ENCODE assay signal across 14 cellular contexts in genomic region chr10:60652628-60653027, GRCh38.
DNase-seq lines count a peak whose midpoint lies in the region; ATAC-seq and TF ChIP-seq lines count a peak whose summit lies in the region.
"Had no signal": no experiment of that assay in that cellular context is flagged by ENCODE, and none has a peak within 500 bp of the region (broad histone marks: within the 10 kb centered on the region; RNA-seq: fewer than 3 reads in every experiment).

No MANE protein-coding gene starts in this region.

- H3K36me3 ChIP-seq in Caco-2 (ENCODE audit: control insufficient read depth, insufficient read depth, low read length): no peaks in the 10 kb centered on the region
- H3K36me3 ChIP-seq: upper lobe of left lung had no signal

- H3K36me3 Mint-ChIP-seq in stimulated activated memory B cell treated with anti-CD40 and anti-IgM and Interleukin-4, amounts not matched to agents 10 μg/mL and 1 μg/mL and 100 μg/mL, for 72 hours: peaks cover 4% of the 10 kb centered on the region
- no peaks in the 10 kb centered on the region for H3K36me3 Mint-ChIP-seq in Caco-2 (ENCODE audit: insufficient read depth, unreplicated experiment)

- BruUV-seq in Caco-2 (replicated peaks; lab: Mats Ljungman, UMichigan): no TSS peak

- CTCF ChIA-PET in Caco-2 (lab: Charles Lee): no interaction called here

- H3K27ac Mint-ChIP-seq in stimulated activated memory B cell treated with anti-CD40 and anti-IgM and Interleukin-4, amounts not matched to agents 10 μg/mL and 1 μg/mL and 100 μg/mL, for 72 hours: peak overlapping the region; percentile 82
- H3K27ac Mint-ChIP-seq in Caco-2 (ENCODE audit: unreplicated experiment): no peak overlapping the region

- peak; percentile 85 for ATAC-seq in GM19328 (IDR thresholded peaks at IDR 0.05; ENCODE audit: unreplicated experiment)
- ATAC-seq in HG02678 (IDR thresholded peaks at IDR 0.05; ENCODE audit: unreplicated experiment): peak; percentile 80
- ATAC-seq in HG03432 (IDR thresholded peaks at IDR 0.05; ENCODE audit: unreplicated experiment): peak; percentile 95
- ATAC-seq in stimulated activated memory B cell treated with anti-CD40 and anti-IgM and Interleukin-4, amounts not matched to agents 10 μg/mL and 1 μg/mL and 100 μg/mL, for 72 hours: peak; percentile 96
- ATAC-seq: HepG2 had no signal

- H3K4me3 Mint-ChIP-seq in stimulated activated memory B cell treated with anti-CD40 and anti-IgM and Interleukin-4, amounts not matched to agents 10 μg/mL and 1 μg/mL and 100 μg/mL, for 72 hours: peak overlapping the region; percentile 64
- H3K4me3 Mint-ChIP-seq in Caco-2 (ENCODE audit: unreplicated experiment): no peak overlapping the region

- DNase-seq in DMS153 treated with DMSO at 0.1 percent for 48 hours (lab: John Stamatoyannopoulos, UW; ENCODE audit: unreplicated experiment) (no peak), NCI-H2107 treated with DMSO at 0.1 percent for 48 hours (lab: John Stamatoyannopoulos, UW; ENCODE audit: unreplicated experiment) (no peak), Caco-2 (no peak)
- no peak for DNase-seq in activated CD4-positive, alpha-beta T cell treated with anti-CD3 and anti-CD28 coated beads, Interleukin-2, amount 50 U/mL, for 4 hours
- DNase-seq: activated T-cell treated with anti-CD3 and anti-CD28 coated beads, Interleukin-2, amount 50 U/mL, for 48 hours; DMS 273 treated with DMSO at 0.1 percent for 48 hours; mesenchymal stem cell; retina; upper lobe of left lung had no signal

- TF ChIP-seq CTCF in Caco-2 (IDR thresholded peaks at IDR 0.05; ENCODE audit: insufficient read depth in 1 of 2, low read depth in 1 of 2, low read length in 1 of 2, severe bottlenecking in 1 of 2, unreplicated experiment in 1 of 2): no peak

- intact Hi-C loops in Caco-2 (cut with micrococcal nuclease; ENCODE audit: unreplicated experiment): no loop called here

- H3K9me3 ChIP-seq in Caco-2: no peaks in the 10 kb centered on the region
- H3K9me3 ChIP-seq: upper lobe of left lung had no signal

- H3K27me3 ChIP-seq in Caco-2 (replicated peaks; ENCODE audit: control insufficient read depth, insufficient read depth, low read length): no peaks in the 10 kb centered on the region
- H3K27me3 ChIP-seq: upper lobe of left lung had no signal

- no peaks in the 10 kb centered on the region for H3K27me3 Mint-ChIP-seq in stimulated activated memory B cell treated with anti-CD40 and anti-IgM and Interleukin-4, amounts not matched to agents 10 μg/mL and 1 μg/mL and 100 μg/mL, for 72 hours
- H3K27me3 Mint-ChIP-seq in Caco-2 (ENCODE audit: insufficient read depth, unreplicated experiment): no peaks in the 10 kb centered on the region

- peaks cover 16% of the 10 kb centered on the region for H3K4me1 Mint-ChIP-seq in stimulated activated memory B cell treated with anti-CD40 and anti-IgM and Interleukin-4, amounts not matched to agents 10 μg/mL and 1 μg/mL and 100 μg/mL, for 72 hours
- H3K4me1 Mint-ChIP-seq in Caco-2 (ENCODE audit: low read depth, unreplicated experiment): peaks cover 25% of the 10 kb centered on the region

- peaks cover 19% of the 10 kb centered on the region for H3K4me1 ChIP-seq in Caco-2

- POLR2A ChIA-PET in Caco-2 (lab: Charles Lee): interaction anchor here (0.6 kb wide), 1 partner anchor 531 kb away, joined by 8 read pairs; no protein-coding TSS in a partner anchor

- no peaks in the 10 kb centered on the region for H3K9me3 Mint-ChIP-seq in stimulated activated memory B cell treated with anti-CD40 and anti-IgM and Interleukin-4, amounts not matched to agents 10 μg/mL and 1 μg/mL and 100 μg/mL, for 72 hours
- H3K9me3 Mint-ChIP-seq in Caco-2 (ENCODE audit: unreplicated experiment): peaks cover under 1% of the 10 kb centered on the region

- no peak overlapping the region for H3K4me3 ChIP-seq in Caco-2 (ENCODE audit: low read depth, low read length)
- H3K4me3 ChIP-seq: upper lobe of left lung had no signal
